ENCODE assay signal across 2 cellular contexts in the genomic region with DNA sequence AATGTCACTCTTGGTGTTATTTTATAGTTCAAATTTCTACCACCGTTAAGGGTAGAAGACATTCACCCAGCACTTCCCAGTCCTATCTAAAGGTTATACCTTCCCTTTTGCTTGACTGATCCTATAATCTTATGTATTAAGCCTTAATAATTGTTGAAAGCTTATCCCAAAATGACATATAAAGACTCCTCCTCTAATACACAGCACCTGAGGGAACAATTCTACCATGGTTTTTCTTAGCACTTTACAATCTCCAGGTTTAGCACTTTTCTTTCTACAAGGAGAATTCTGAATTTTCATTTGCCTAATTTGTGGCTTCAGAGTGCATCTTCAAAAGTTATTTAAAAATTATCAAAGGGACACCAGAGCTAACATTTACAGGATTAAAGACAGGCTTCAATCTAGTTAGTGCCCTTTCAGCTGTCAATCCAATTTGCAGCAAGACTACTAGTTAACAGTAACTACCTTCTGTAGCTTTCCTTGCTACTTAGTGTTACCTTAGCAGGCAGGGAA.
A peak's percentile ranks its signal among the peaks of the same experiment; 100 is the strongest.
TF ChIP-seq lines count a peak whose summit lies in the region.

No MANE protein-coding gene starts in this region.

TF ChIP-seq in HepG2, 621 proteins besides CTCF, POLR2A, EP300 and RAD21:
- TF ChIP-seq POLR2AphosphoS5 (IDR thresholded peaks at IDR 0.05; ENCODE audit: low read depth, low read length) (peak; percentile 50; the same call in 1 of the 2 replicates), AGO2 (optimal IDR thresholded peaks at IDR 0.05; ENCODE audit: low read depth, low read length) (peak; percentile 78), CHD2 (IDR thresholded peaks at IDR 0.05; ENCODE audit: low read depth, low read length) (no peak), POLR2AphosphoS2 (IDR thresholded peaks at IDR 0.05; ENCODE audit: low read depth, low read length) (peak; percentile 32)

TF ChIP-seq in SK-N-SH, 30 proteins besides CTCF, POLR2A, EP300 and RAD21:
- no peak for TF ChIP-seq TAF1 (IDR thresholded peaks at IDR 0.05; ENCODE audit: borderline replicate concordance, low read depth, low read length)
- TF ChIP-seq EZH2phosphoT487 (IDR thresholded peaks at IDR 0.05; ENCODE audit: borderline replicate concordance, low read depth), result no peak
- TF ChIP-seq NFIC (IDR thresholded peaks at IDR 0.05; ENCODE audit: borderline replicate concordance), result no peak
- peak; percentile 42; the same call in 1 of the 2 replicates for TF ChIP-seq POLR2AphosphoS5 (IDR thresholded peaks at IDR 0.05; ENCODE audit: low read depth, low read length)
- TF ChIP-seq, protein P1, sequence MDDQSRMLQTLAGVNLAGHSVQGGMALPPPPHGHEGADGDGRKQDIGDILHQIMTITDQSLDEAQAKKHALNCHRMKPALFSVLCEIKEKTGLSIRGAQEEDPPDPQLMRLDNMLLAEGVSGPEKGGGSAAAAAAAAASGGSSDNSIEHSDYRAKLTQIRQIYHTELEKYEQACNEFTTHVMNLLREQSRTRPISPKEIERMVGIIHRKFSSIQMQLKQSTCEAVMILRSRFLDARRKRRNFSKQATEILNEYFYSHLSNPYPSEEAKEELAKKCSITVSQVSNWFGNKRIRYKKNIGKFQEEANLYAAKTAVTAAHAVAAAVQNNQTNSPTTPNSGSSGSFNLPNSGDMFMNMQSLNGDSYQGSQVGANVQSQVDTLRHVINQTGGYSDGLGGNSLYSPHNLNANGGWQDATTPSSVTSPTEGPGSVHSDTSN (IDR thresholded peaks at IDR 0.05), result no peak
